In the genomic region with DNA sequence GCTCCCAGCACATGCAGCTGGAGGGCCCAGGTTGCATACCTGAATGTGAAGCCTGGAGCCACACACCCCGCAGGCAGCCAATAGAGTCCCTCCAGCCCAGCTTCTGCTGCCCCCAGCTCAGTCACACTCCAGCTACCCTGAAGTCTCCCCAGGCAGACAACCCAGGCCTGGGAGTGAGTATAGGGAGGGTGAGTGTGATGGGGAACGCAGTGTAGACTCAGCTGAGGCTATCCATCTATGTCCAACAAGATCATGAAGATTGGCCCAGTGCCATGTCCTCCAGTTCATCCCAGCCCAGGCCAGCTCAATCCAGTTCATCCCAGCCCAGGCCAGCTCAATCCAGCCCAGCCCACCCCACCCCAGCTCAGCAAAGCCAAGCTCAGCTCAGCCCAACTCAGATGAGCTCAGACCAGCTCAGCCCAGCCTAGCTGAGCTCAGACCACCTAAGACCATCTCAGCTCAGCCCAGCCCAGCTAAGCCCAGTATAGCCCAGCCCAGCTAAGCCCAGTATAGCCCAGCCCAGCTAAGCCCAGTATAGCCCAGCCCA, we compare ENCODE assay signal across 14 cellular contexts.
DNase-seq lines count a peak whose midpoint lies in the region; TF ChIP-seq lines count a peak whose summit lies in the region.
"Had no signal": no experiment of that assay in that cellular context is flagged by ENCODE, and none has a peak within 500 bp of the region (broad histone marks: within the 10 kb centered on the region; RNA-seq: fewer than 3 reads in every experiment).

No MANE protein-coding gene starts in this region.

- intact Hi-C loops in activated T-helper 2 cell treated with anti-CD3 and anti-CD28 coated beads, Interferon-gamma antibody, Interleukin-2, Interleukin-4, amounts not matched to agents 10 μg/mL and 5 μg/mL and 100 μg/mL, durations not matched to agents 14 hours and 24 hours and 36 hours (cut with micrococcal nuclease), result no loop called here

- H3K4me3 ChIP-seq in Loucy (ENCODE audit: low read length, poor library complexity, severe bottlenecking), result peak overlapping the region; percentile 75
- H3K4me3 ChIP-seq: body of pancreas, GM23338, PC-9 had no signal

- H3K9me2 ChIP-seq in Loucy (replicated peaks; ENCODE audit: low read depth, low read length), result no peaks in the 10 kb centered on the region

- H3K9ac ChIP-seq in Loucy (ENCODE audit: low read depth, low read length, poor library complexity, severe bottlenecking), result peak overlapping the region; percentile 80

- H3K27ac Mint-ChIP-seq in activated T-helper 2 cell treated with anti-CD3 and anti-CD28 coated beads, Interferon-gamma antibody, Interleukin-2, Interleukin-4, amounts not matched to agents 10 μg/mL and 5 μg/mL and 100 μg/mL, durations not matched to agents 14 hours and 24 hours and 36 hours, result no peak overlapping the region
- H3K27ac Mint-ChIP-seq: GM23338 had no signal

- H2AFZ ChIP-seq in Loucy (ENCODE audit: low read length), result no peak overlapping the region
- H2AFZ ChIP-seq: GM23338, PC-9 had no signal

- H3K36me3 Mint-ChIP-seq in activated T-helper 2 cell treated with anti-CD3 and anti-CD28 coated beads, Interferon-gamma antibody, Interleukin-2, Interleukin-4, amounts not matched to agents 10 μg/mL and 5 μg/mL and 100 μg/mL, durations not matched to agents 14 hours and 24 hours and 36 hours (ENCODE audit: low read depth), result no peaks in the 10 kb centered on the region

- peaks cover 8% of the 10 kb centered on the region for H4K20me1 ChIP-seq in Loucy (ENCODE audit: insufficient read depth, low read length, poor library complexity, severe bottlenecking)

- no peaks in the 10 kb centered on the region for H3K9me3 Mint-ChIP-seq in activated T-helper 2 cell treated with anti-CD3 and anti-CD28 coated beads, Interferon-gamma antibody, Interleukin-2, Interleukin-4, amounts not matched to agents 10 μg/mL and 5 μg/mL and 100 μg/mL, durations not matched to agents 14 hours and 24 hours and 36 hours

- no peaks in the 10 kb centered on the region for H3K9me3 ChIP-seq in Loucy (ENCODE audit: insufficient read depth, low read depth, low read length)
- H3K9me3 ChIP-seq: body of pancreas had no signal

- peaks cover 30% of the 10 kb centered on the region; the same call in 1 of the 2 replicates for H3K36me3 ChIP-seq in Loucy (ENCODE audit: insufficient read depth, low read length)

- peak; percentile 56 for DNase-seq in activated CD8-positive, alpha-beta memory T cell treated with anti-CD3 and anti-CD28 coated beads for 24 hours
- no peak for DNase-seq in activated CD8-positive, alpha-beta memory T cell treated with anti-CD3 and anti-CD28 coated beads, Interleukin-2, amount 50 U/mL, for 4 hours
- peak; percentile 7 for DNase-seq in activated T-helper 2 cell treated with anti-CD3 and anti-CD28 coated beads, Interferon-gamma antibody, Interleukin-2, Interleukin-4, amounts not matched to agents 10 μg/mL and 5 μg/mL and 100 μg/mL, durations not matched to agents 14 hours and 24 hours and 36 hours (ENCODE audit: low spot score)
- peak; percentile 21 for DNase-seq in stimulated activated CD8-positive, alpha-beta memory T cell treated with anti-CD3 and anti-CD28 coated beads, Interleukin-4, amount 100 ng/mL, for 48 hours
- no peak for DNase-seq in iPS-NIHi11 (ENCODE audit: low spot score)
- no peak for DNase-seq in HK-2 (ENCODE audit: unreplicated experiment)
- no peak for DNase-seq in effector CD8-positive, alpha-beta T cell (lab: John Stamatoyannopoulos, UW)
- DNase-seq: ACHN, MM.1S, NCI-H526, PC-9 had no signal

- no peak for TF ChIP-seq CTCF in Loucy (conservative IDR thresholded peaks at IDR 0.05; ENCODE audit: low read length)

- no peaks in the 10 kb centered on the region for H3K27me3 ChIP-seq in Loucy (ENCODE audit: insufficient read depth, low read length, poor library complexity, severe bottlenecking)
- H3K27me3 ChIP-seq: body of pancreas had no signal

- H3F3A ChIP-seq in Loucy (ENCODE audit: low read depth), result peaks cover 15% of the 10 kb centered on the region

- H3K4me2 ChIP-seq in Loucy (ENCODE audit: low read depth, low read length, poor library complexity, severe bottlenecking), result peak overlapping the region; percentile 92
- H3K4me2 ChIP-seq: GM23338, PC-9 had no signal

- H3K79me2 ChIP-seq in Loucy (ENCODE audit: insufficient read depth, low read length), result peaks cover 74% of the 10 kb centered on the region

- no peak overlapping the region for H3K4me3 Mint-ChIP-seq in activated T-helper 2 cell treated with anti-CD3 and anti-CD28 coated beads, Interferon-gamma antibody, Interleukin-2, Interleukin-4, amounts not matched to agents 10 μg/mL and 5 μg/mL and 100 μg/mL, durations not matched to agents 14 hours and 24 hours and 36 hours (ENCODE audit: low read depth)
- H3K4me3 Mint-ChIP-seq: GM23338 had no signal

- H3K27me3 Mint-ChIP-seq in activated T-helper 2 cell treated with anti-CD3 and anti-CD28 coated beads, Interferon-gamma antibody, Interleukin-2, Interleukin-4, amounts not matched to agents 10 μg/mL and 5 μg/mL and 100 μg/mL, durations not matched to agents 14 hours and 24 hours and 36 hours (ENCODE audit: low read depth), result peaks cover 2% of the 10 kb centered on the region

- peaks cover 21% of the 10 kb centered on the region for H3K4me1 Mint-ChIP-seq in activated T-helper 2 cell treated with anti-CD3 and anti-CD28 coated beads, Interferon-gamma antibody, Interleukin-2, Interleukin-4, amounts not matched to agents 10 μg/mL and 5 μg/mL and 100 μg/mL, durations not matched to agents 14 hours and 24 hours and 36 hours (ENCODE audit: low read depth)
- H3K4me1 Mint-ChIP-seq: GM23338 had no signal

- peaks cover 47% of the 10 kb centered on the region for H3K4me1 ChIP-seq in Loucy (ENCODE audit: insufficient read depth, low read length, poor library complexity, severe bottlenecking)
- H3K4me1 ChIP-seq: body of pancreas had no signal

Comparison
In these comparisons a context has a peak if more than half of its experiments do, and no peak if none do; other contexts are left out.
1. DNase-seq: peak in activated CD8-positive, alpha-beta memory T cell treated with anti-CD3 and anti-CD28 coated beads for 24 hours (single experiment), activated T-helper 2 cell treated with anti-CD3 and anti-CD28 coated beads, Interferon-gamma antibody, Interleukin-2, Interleukin-4, amounts not matched to agents 10 μg/mL and 5 μg/mL and 100 μg/mL, durations not matched to agents 14 hours and 24 hours and 36 hours (single experiment) and stimulated activated CD8-positive, alpha-beta memory T cell treated with anti-CD3 and anti-CD28 coated beads, Interleukin-4, amount 100 ng/mL, for 48 hours (single experiment); none in activated CD8-positive, alpha-beta memory T cell treated with anti-CD3 and anti-CD28 coated beads, Interleukin-2, amount 50 U/mL, for 4 hours (single experiment), iPS-NIHi11 (single experiment), HK-2 (single experiment) and effector CD8-positive, alpha-beta T cell (single experiment).